In the genomic region with DNA sequence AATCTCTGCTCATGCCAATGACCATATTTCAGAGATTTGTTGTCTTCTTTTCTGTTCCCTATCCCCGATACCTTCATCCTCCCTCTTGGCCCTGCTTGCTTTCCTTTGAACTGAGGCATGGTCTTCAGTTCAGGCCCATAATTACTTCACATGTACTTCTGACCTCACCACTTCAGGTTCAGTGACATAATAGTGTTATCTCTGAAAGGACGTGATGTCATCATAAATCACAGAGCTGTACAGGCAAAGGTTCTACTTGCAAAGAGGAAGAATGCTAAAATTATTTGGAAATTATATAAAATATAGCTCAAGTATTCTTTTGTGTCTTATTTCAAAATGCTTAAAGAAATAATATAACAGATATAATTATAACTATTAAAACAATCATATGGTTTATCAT, we compare ENCODE assay signal across 31 cellular contexts.
"Had no signal": no experiment of that assay in that cellular context is flagged by ENCODE, and none has a peak within 500 bp of the region (broad histone marks: within the 10 kb centered on the region; RNA-seq: fewer than 3 reads in every experiment).

No MANE protein-coding gene starts in this region.

- H3K36me3 Mint-ChIP-seq: natural killer cell; stimulated activated memory B cell treated with anti-CD40 and anti-IgM and Interleukin-4, amounts not matched to agents 10 μg/mL and 1 μg/mL and 100 μg/mL, for 72 hours; type B pancreatic cell had no signal

- DNase-seq: natural killer cell; occipital lobe; ovary; posterior cingulate gyrus; psoas muscle; right cardiac atrium; spleen; stimulated activated CD4-positive, alpha-beta T cell treated with anti-CD3 and anti-CD28 coated beads, Interleukin-12 subunit alpha, Interleukin-12 subunit beta, amount 100 ng/mL, for 4 hours; stimulated activated CD4-positive, alpha-beta T cell treated with anti-CD3 and anti-CD28 coated beads, Interleukin-1b, Interleukin-23, amount 100 ng/mL, for 48 hours; stimulated activated CD4-positive, alpha-beta T cell treated with anti-CD3 and anti-CD28 coated beads, Interleukin-4, amount 100 ng/mL, for 1 hour; stimulated activated CD4-positive, alpha-beta T cell treated with anti-CD3 and anti-CD28 coated beads, Interleukin-4, amount 100 ng/mL, for 4 hours; stimulated activated CD8-positive, alpha-beta memory T cell treated with anti-CD3 and anti-CD28 coated beads, Interleukin-4, amount 100 ng/mL, for 48 hours; stimulated activated naive CD4-positive, alpha-beta T cell; stimulated activated naive CD8-positive, alpha-beta T cell treated with anti-CD3 and anti-CD28 coated beads, Interleukin-15, amount 100 ng/mL, for 72 hours; stimulated activated naive CD8-positive, alpha-beta T cell treated with anti-CD3 and anti-CD28 coated beads, Interleukin-15, Interleukin-2, amounts not matched to agents 100 U/mL and 50 U/mL, for 24 hours; substantia nigra; testis; tibial artery; transverse colon; upper lobe of right lung; uterus had no signal

- ATAC-seq: natural killer cell; psoas muscle; right cardiac atrium; sciatic nerve; stimulated activated memory B cell treated with anti-CD40 and anti-IgM and Interleukin-4, amounts not matched to agents 10 μg/mL and 1 μg/mL and 100 μg/mL, for 72 hours; stimulated activated naive CD8-positive, alpha-beta T cell treated with anti-CD3 and anti-CD28 coated beads, Interleukin-15, amount 100 ng/mL, for 72 hours; stimulated activated naive CD8-positive, alpha-beta T cell treated with anti-CD3 and anti-CD28 coated beads, Interleukin-15, Interleukin-2, amounts not matched to agents 100 U/mL and 50 U/mL, for 24 hours; upper lobe of right lung had no signal

- H3K36me3 ChIP-seq: neural progenitor cell, ovary, spleen, suprapubic skin, tibial artery, transverse colon, upper lobe of right lung, uterus had no signal

- H3K27me3 Mint-ChIP-seq: progenitor cell of endocrine pancreas; stimulated activated memory B cell treated with anti-CD40 and anti-IgM and Interleukin-4, amounts not matched to agents 10 μg/mL and 1 μg/mL and 100 μg/mL, for 72 hours; stimulated activated naive CD8-positive, alpha-beta T cell treated with anti-CD3 and anti-CD28 coated beads, Interleukin-15, amount 100 ng/mL, for 72 hours; type B pancreatic cell had no signal

- H3K9me3 ChIP-seq: ovary, psoas muscle, suprapubic skin, testis, tibial artery, transverse colon, upper lobe of right lung, uterus had no signal

- H3K4me2 ChIP-seq: neural progenitor cell, smooth muscle cell had no signal

- H3K4me3 Mint-ChIP-seq: natural killer cell; nephron; neural progenitor cell; stimulated activated memory B cell treated with anti-CD40 and anti-IgM and Interleukin-4, amounts not matched to agents 10 μg/mL and 1 μg/mL and 100 μg/mL, for 72 hours; stimulated activated naive CD8-positive, alpha-beta T cell treated with anti-CD3 and anti-CD28 coated beads, Interleukin-15, amount 100 ng/mL, for 72 hours; type B pancreatic cell had no signal

- H3K27me3 ChIP-seq: neural progenitor cell, ovary, spleen, suprapubic skin, testis, tibial artery, transverse colon, upper lobe of right lung, uterus had no signal

- H3K27ac Mint-ChIP-seq: natural killer cell; nephron; neural progenitor cell; progenitor cell of endocrine pancreas; stimulated activated memory B cell treated with anti-CD40 and anti-IgM and Interleukin-4, amounts not matched to agents 10 μg/mL and 1 μg/mL and 100 μg/mL, for 72 hours; stimulated activated naive CD8-positive, alpha-beta T cell treated with anti-CD3 and anti-CD28 coated beads, Interleukin-15, amount 100 ng/mL, for 72 hours; type B pancreatic cell had no signal

- H3K4me1 Mint-ChIP-seq: natural killer cell; nephron; neural progenitor cell; stimulated activated memory B cell treated with anti-CD40 and anti-IgM and Interleukin-4, amounts not matched to agents 10 μg/mL and 1 μg/mL and 100 μg/mL, for 72 hours; stimulated activated naive CD8-positive, alpha-beta T cell treated with anti-CD3 and anti-CD28 coated beads, Interleukin-15, amount 100 ng/mL, for 72 hours had no signal

- H2AFZ ChIP-seq: neural progenitor cell, parathyroid adenoma had no signal

- H3K4me1 ChIP-seq: neural progenitor cell, parathyroid adenoma, psoas muscle, spleen, suprapubic skin, testis, tibial artery, transverse colon, upper lobe of right lung, uterus had no signal

- H3K27ac ChIP-seq: neural progenitor cell, ovary, parathyroid adenoma, psoas muscle, skin epidermis, spleen, suprapubic skin, testis, tibial artery, transverse colon, upper lobe of right lung, uterus had no signal

- H3K4me3 ChIP-seq: neural progenitor cell, ovary, psoas muscle, skin epidermis, smooth muscle cell, spleen, suprapubic skin, testis, tibial artery, transverse colon, upper lobe of right lung, uterus had no signal
